In the genomic region with DNA sequence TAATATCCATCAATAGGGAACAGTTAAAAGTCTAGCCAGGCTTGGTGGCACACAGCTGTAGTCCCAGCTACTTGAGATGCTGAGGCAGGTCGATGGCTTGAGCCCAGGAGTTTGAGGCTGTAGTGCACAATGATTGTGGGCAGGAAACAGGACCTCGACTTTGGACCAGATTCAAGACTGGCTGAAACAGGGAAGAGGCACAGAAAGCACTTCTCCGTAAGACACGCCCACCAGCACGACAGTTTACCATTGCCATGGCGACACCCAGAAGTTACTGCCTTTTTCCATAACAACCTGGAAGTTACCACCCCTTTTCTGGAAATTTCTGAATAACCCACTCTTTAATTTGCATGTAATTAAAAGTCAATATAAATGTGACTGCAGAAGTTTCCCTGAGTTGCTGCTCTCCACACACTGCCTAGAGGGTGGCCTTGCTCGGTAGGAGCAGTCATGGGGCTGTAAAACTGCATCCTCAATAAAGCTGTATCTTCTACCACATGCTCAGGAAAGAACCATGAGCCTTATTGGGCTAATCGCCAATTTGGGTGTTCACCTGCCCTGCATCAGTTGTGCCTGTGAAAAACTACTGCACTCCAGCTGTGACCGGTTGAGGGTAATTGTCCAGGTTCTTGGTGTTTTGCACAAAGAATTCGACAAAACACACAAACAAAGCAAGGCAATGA, we compare ENCODE assay signal across 10 cellular contexts. TPM values are rescaled to one million over a fixed set of nuclear protein-coding genes. Genes with fewer than 3 reads are reported as not detected.
DNase-seq lines count a peak whose midpoint lies in the region; ATAC-seq, FAIRE-seq and TF ChIP-seq lines count a peak whose summit lies in the region.
"Had no signal": no experiment of that assay in that cellular context is flagged by ENCODE, and none has a peak within 500 bp of the region (broad histone marks: within the 10 kb centered on the region; RNA-seq: fewer than 3 reads in every experiment).

No MANE protein-coding gene starts in this region.

- H3K9me3 Mint-ChIP-seq in activated CD4-positive, alpha-beta T cell treated with anti-CD3 and anti-CD28 coated beads, Interleukin-2, amount 10 ng/mL, durations not matched to agents 24 days and 14 days, result no peaks in the 10 kb centered on the region

- H2AFZ ChIP-seq in IMR-90 (replicated peaks; ENCODE audit: low read length, poor library complexity), result no peak overlapping the region
- H2AFZ ChIP-seq: parathyroid adenoma had no signal

- no peak overlapping the region for H3K18ac ChIP-seq in IMR-90 (ENCODE audit: low read depth, low read length)

- BruUV-seq in IMR-90 (replicated peaks; lab: Mats Ljungman, UMichigan), result no TSS peak

- DNase-seq in IMR-90, result peak; percentile 38
- peak; percentile 71 for DNase-seq in activated CD4-positive, alpha-beta T cell treated with anti-CD3 and anti-CD28 coated beads, Interleukin-2, amount 10 ng/mL, durations not matched to agents 24 days and 14 days
- peak in 34 of 51 donors; percentile 14 to 76 (median 40) for DNase-seq in hypothalamus (lab: John Stamatoyannopoulos, UW)
- no peak for DNase-seq in D721Med (ENCODE audit: insufficient read length, low spot score)
- DNase-seq in T1000 (lab: John Stamatoyannopoulos, UW), result no peak
- DNase-seq: EL had no signal

- H3K4me3 ChIP-seq in IMR-90 (ENCODE audit: insufficient read depth, low read depth, low read length), result no peak overlapping the region

- H2BK20ac ChIP-seq in IMR-90 (ENCODE audit: low read depth, low read length), result no peak overlapping the region

- H2AK9ac ChIP-seq in IMR-90 (replicated peaks; ENCODE audit: low read depth, low read length, poor library complexity), result no peak overlapping the region

- no peak overlapping the region for H2AK5ac ChIP-seq in IMR-90 (ENCODE audit: low read depth, low read length)

- H3K56ac ChIP-seq in IMR-90 (ENCODE audit: extremely low read depth, insufficient read depth, low read length), result no peak overlapping the region

- no peaks in the 10 kb centered on the region for H3K9me3 ChIP-seq in IMR-90 (ENCODE audit: control insufficient read depth, insufficient read depth, low read length)

- peaks cover 3% of the 10 kb centered on the region for H3K4me1 ChIP-seq in IMR-90 (ENCODE audit: control insufficient read depth, insufficient read depth, low read length)

- peak overlapping the region; percentile 77 for H3K27ac ChIP-seq in 22Rv1
- H3K27ac ChIP-seq in IMR-90 (ENCODE audit: insufficient read depth, low read length), result no peak overlapping the region
- H3K27ac ChIP-seq: parathyroid adenoma had no signal

- CTCF ChIA-PET in IMR-90 (lab: Yijun Ruan, JAX), result interaction anchor here (0.7 kb wide), 1 partner anchor 27 kb away, joined by 3 read pairs; a partner anchor contains a TSS

- no peaks in the 10 kb centered on the region for H4K20me1 ChIP-seq in IMR-90 (ENCODE audit: insufficient read depth, low read length)

- H3K27me3 Mint-ChIP-seq in activated CD4-positive, alpha-beta T cell treated with anti-CD3 and anti-CD28 coated beads, Interleukin-2, amount 10 ng/mL, durations not matched to agents 24 days and 14 days, result no peaks in the 10 kb centered on the region

- no peak for FAIRE-seq in D721Med (lab: Jason Lieb, UNC)

- no peaks in the 10 kb centered on the region for H3K36me3 ChIP-seq in IMR-90 (ENCODE audit: control insufficient read depth, insufficient read depth, low read length)

- peaks cover 8% of the 10 kb centered on the region for H3K4me1 Mint-ChIP-seq in activated CD4-positive, alpha-beta T cell treated with anti-CD3 and anti-CD28 coated beads, Interleukin-2, amount 10 ng/mL, durations not matched to agents 24 days and 14 days

- dilution Hi-C loops in IMR-90 (cut with HindIII; ENCODE audit: low sequenced_read_pairs, unreplicated experiment), result no loop called here

- TF ChIP-seq POLR2A in IMR-90 (IDR thresholded peaks at IDR 0.05; ENCODE audit: low read depth, low read length), result no peak

- H4K8ac ChIP-seq in IMR-90 (ENCODE audit: low read depth in 2 of 2, low read length in 2 of 2), result no peak overlapping the region

- no peak overlapping the region for H2BK5ac ChIP-seq in IMR-90 (ENCODE audit: low read depth, low read length, poor library complexity, severe bottlenecking)

- H2BK120ac ChIP-seq in IMR-90 (ENCODE audit: low read depth, low read length), result no peak overlapping the region

- H3K27me3 ChIP-seq in IMR-90 (ENCODE audit: control insufficient read depth, insufficient read depth, low read length), result no peaks in the 10 kb centered on the region

- in situ Hi-C loops in IMR-90 (cut with MboI; ENCODE audit: low sequenced_read_pairs), result no loop called here

- ATAC-seq in IMR-90 (ENCODE audit: low read depth) (no peak), GM21360 (IDR thresholded peaks at IDR 0.05; ENCODE audit: unreplicated experiment) (no peak), GM19351 (IDR thresholded peaks at IDR 0.05; ENCODE audit: unreplicated experiment) (no peak)

- H3K79me1 ChIP-seq in IMR-90 (ENCODE audit: low read depth in 1 of 2, low read length in 2 of 2), result no peaks in the 10 kb centered on the region; a peak in 1 of 4 replicates

- no peak overlapping the region for H3K23ac ChIP-seq in IMR-90 (ENCODE audit: low read depth, low read length)

- intact Hi-C loops in IMR-90 (cut with micrococcal nuclease), result no loop called here
- intact Hi-C loops in activated CD4-positive, alpha-beta T cell treated with anti-CD3 and anti-CD28 coated beads, Interleukin-2, amount 10 ng/mL, durations not matched to agents 24 days and 14 days (cut with micrococcal nuclease), result no loop called here

- 60% methylated on average over 1 of the region's 10 CpGs; no CpG with 5 or more reads in 1 of the 2 experiments for WGBS in IMR-90 (ENCODE audit: extremely low coverage in 2 of 2, insufficient read length in 1 of 2), 2 experiments

- H2BK15ac ChIP-seq in IMR-90 (ENCODE audit: low read depth, low read length), result no peak overlapping the region

- TF ChIP-seq RAD21 in IMR-90 (IDR thresholded peaks at IDR 0.05; ENCODE audit: low read length), result no peak

- no peak overlapping the region for H3K4me3 Mint-ChIP-seq in activated CD4-positive, alpha-beta T cell treated with anti-CD3 and anti-CD28 coated beads, Interleukin-2, amount 10 ng/mL, durations not matched to agents 24 days and 14 days

- H3K36me3 Mint-ChIP-seq in activated CD4-positive, alpha-beta T cell treated with anti-CD3 and anti-CD28 coated beads, Interleukin-2, amount 10 ng/mL, durations not matched to agents 24 days and 14 days (ENCODE audit: low read depth), result no peaks in the 10 kb centered on the region

- no peak overlapping the region for H3K27ac Mint-ChIP-seq in activated CD4-positive, alpha-beta T cell treated with anti-CD3 and anti-CD28 coated beads, Interleukin-2, amount 10 ng/mL, durations not matched to agents 24 days and 14 days

- H3K9ac ChIP-seq in IMR-90 (ENCODE audit: low read depth, low read length), result no peak overlapping the region
- H3K9ac ChIP-seq: parathyroid adenoma had no signal

- POLR2A ChIA-PET in IMR-90 (lab: Charles Lee; ENCODE audit: unreplicated experiment), result no interaction called here

- no peak overlapping the region for H4K5ac ChIP-seq in IMR-90 (ENCODE audit: low read depth, low read length)

- no peak overlapping the region for H3K14ac ChIP-seq in IMR-90 (replicated peaks; ENCODE audit: low read depth, low read length)

- H3K4me2 ChIP-seq in IMR-90 (ENCODE audit: low read depth, low read length), result no peak overlapping the region

- H3K9me1 ChIP-seq in IMR-90 (ENCODE audit: insufficient read depth, low read length), result no peaks in the 10 kb centered on the region; the same call in 1 of the 2 replicates

- no peak overlapping the region for H4K91ac ChIP-seq in IMR-90 (ENCODE audit: insufficient read depth, low read depth, low read length)

- no peak overlapping the region for H3K4ac ChIP-seq in IMR-90 (ENCODE audit: low read depth, low read length)

- TF ChIP-seq CTCF in 22Rv1 (IDR thresholded peaks at IDR 0.05) (no peak), IMR-90 (conservative IDR thresholded peaks at IDR 0.05; ENCODE audit: low read depth, low read length) (no peak), D721Med (IDR thresholded peaks at IDR 0.05; ENCODE audit: insufficient read depth, missing control alignments) (no peak)

TF ChIP-seq in IMR-90, 13 proteins besides CTCF, POLR2A, EP300 and RAD21 (continues in another document):
- no peak for TF ChIP-seq MXI1 (IDR thresholded peaks at IDR 0.05; ENCODE audit: borderline replicate concordance, low read depth, low read length)
- TF ChIP-seq FOS (IDR thresholded peaks at IDR 0.05; ENCODE audit: low read depth, low read length), result no peak

RNA-seq across cellular contexts. Expression of a gene that starts 4.6 kb away (rescaled TPM):
- 8.9 and 11.1 TPM in 2 replicates for total RNA-seq in IMR-90 (2012; rRNA removed)
- 9.2 and 11.4 TPM in 2 replicates for polyA plus RNA-seq in IMR-90 (2012; rRNA removed)
- polyA plus RNA-seq in IMR-90 (2012; cell fraction: cytosol; rRNA removed), result 4.4 and 12.5 TPM in 2 replicates
- 3.3 and 9.7 TPM in 2 replicates for polyA plus RNA-seq in IMR-90 (2012; cell fraction: nucleus; rRNA removed; ENCODE audit: low replicate concordance)
- total RNA-seq in activated CD4-positive, alpha-beta T cell treated with anti-CD3 and anti-CD28 coated beads, Interleukin-2, amount 10 ng/mL, durations not matched to agents 24 days and 14 days, result 6.3 and 6.6 TPM in 2 replicates

RNA-seq across cellular contexts. Expression of a gene that starts 14.4 kb away (rescaled TPM):
- total RNA-seq in IMR-90 (2012; rRNA removed), result 20.8 and 28.3 TPM in 2 replicates
- polyA plus RNA-seq in IMR-90 (2012; rRNA removed), result 81.5 and 92.8 TPM in 2 replicates
- 71.8 and 86.4 TPM in 2 replicates for polyA plus RNA-seq in IMR-90 (2012; cell fraction: cytosol; rRNA removed)
- 275 and 368 TPM in 2 replicates for polyA plus RNA-seq in IMR-90 (2012; cell fraction: nucleus; rRNA removed; ENCODE audit: low replicate concordance)
- 202 and 206 TPM in 2 replicates for total RNA-seq in activated CD4-positive, alpha-beta T cell treated with anti-CD3 and anti-CD28 coated beads, Interleukin-2, amount 10 ng/mL, durations not matched to agents 24 days and 14 days

RNA-seq across cellular contexts. Expression of a gene that starts 26.9 kb away (rescaled TPM):
- total RNA-seq in IMR-90 (2012; rRNA removed), result 1.1 and 1.3 TPM in 2 replicates
- polyA plus RNA-seq in IMR-90 (2012; rRNA removed), result 4.1 and 4.3 TPM in 2 replicates
- 3.5 and 5.0 TPM in 2 replicates for polyA plus RNA-seq in IMR-90 (2012; cell fraction: cytosol; rRNA removed)
- 3.4 and 6.9 TPM in 2 replicates for polyA plus RNA-seq in IMR-90 (2012; cell fraction: nucleus; rRNA removed; ENCODE audit: low replicate concordance)
- total RNA-seq in activated CD4-positive, alpha-beta T cell treated with anti-CD3 and anti-CD28 coated beads, Interleukin-2, amount 10 ng/mL, durations not matched to agents 24 days and 14 days, result 3.4 TPM in 2 replicates

RNA-seq across cellular contexts. Expression of a gene that starts 27.8 kb away (rescaled TPM):
- total RNA-seq in IMR-90 (2012; rRNA removed), result 2.5 and 3.4 TPM in 2 replicates
- 58.7 and 59.8 TPM in 2 replicates for polyA plus RNA-seq in IMR-90 (2012; rRNA removed)
- polyA plus RNA-seq in IMR-90 (2012; cell fraction: cytosol; rRNA removed), result 40.9 and 41.7 TPM in 2 replicates
- polyA plus RNA-seq in IMR-90 (2012; cell fraction: nucleus; rRNA removed; ENCODE audit: low replicate concordance), result 106 and 200 TPM in 2 replicates
- 61.6 and 66.8 TPM in 2 replicates for total RNA-seq in activated CD4-positive, alpha-beta T cell treated with anti-CD3 and anti-CD28 coated beads, Interleukin-2, amount 10 ng/mL, durations not matched to agents 24 days and 14 days

RNA-seq across cellular contexts. Expression of a gene that starts 32.6 kb away (rescaled TPM):
- 1,842 and 2,176 TPM in 2 replicates for total RNA-seq in IMR-90 (2012; rRNA removed)
- 1,995 and 2,214 TPM in 2 replicates for polyA plus RNA-seq in IMR-90 (2012; rRNA removed)
- 1,900 and 1,916 TPM in 2 replicates for polyA plus RNA-seq in IMR-90 (2012; cell fraction: cytosol; rRNA removed)
- 853 and 906 TPM in 2 replicates for polyA plus RNA-seq in IMR-90 (2012; cell fraction: nucleus; rRNA removed; ENCODE audit: low replicate concordance)
- total RNA-seq in activated CD4-positive, alpha-beta T cell treated with anti-CD3 and anti-CD28 coated beads, Interleukin-2, amount 10 ng/mL, durations not matched to agents 24 days and 14 days, result 1,614 and 1,630 TPM in 2 replicates

Comparison
In these comparisons a context has a peak if more than half of its experiments do, and no peak if none do; other contexts are left out.
1. DNase-seq: peak in IMR-90 (single experiment), activated CD4-positive, alpha-beta T cell treated with anti-CD3 and anti-CD28 coated beads, Interleukin-2, amount 10 ng/mL, durations not matched to agents 24 days and 14 days (single experiment) and hypothalamus (34 of 51); none in D721Med (single experiment) and T1000 (single experiment).